Comparison of ENCODE assay signal across 16 cellular contexts in genomic region chr7:27138987-27139334, GRCh38. TPM values are rescaled to one million over a fixed set of nuclear protein-coding genes. Genes with fewer than 3 reads are reported as not detected.
A peak's percentile ranks its signal among the peaks of the same experiment; 100 is the strongest.
DNase-seq lines count a peak whose midpoint lies in the region; TF ChIP-seq lines count a peak whose summit lies in the region.
"Had no signal": no experiment of that assay in that cellular context is flagged by ENCODE, and none has a peak within 500 bp of the region (broad histone marks: within the 10 kb centered on the region; RNA-seq: fewer than 3 reads in every experiment).

No MANE protein-coding gene starts in this region.

- intact Hi-C loops in testis (cut with DNase I; ENCODE audit: low total_unique reads) (no loop called here), spleen (cut with DNase I; ENCODE audit: low total_unique reads) (no loop called here)

- no peaks in the 10 kb centered on the region for H3K36me3 ChIP-seq in NT2/D1 (ENCODE audit: insufficient read depth, insufficient read length, low read length)
- peaks cover 12% of the 10 kb centered on the region for H3K36me3 ChIP-seq in muscle layer of colon (ENCODE audit: insufficient read depth, low read length)
- H3K36me3 ChIP-seq in testis (ENCODE audit: low read depth, missing control alignments), result no peaks in the 10 kb centered on the region
- H3K36me3 ChIP-seq in spleen, result no peaks in the 10 kb centered on the region

- H3K27me3 ChIP-seq in NT2/D1 (ENCODE audit: insufficient read depth, insufficient read length) (peaks cover 99% of the 10 kb centered on the region), muscle layer of colon (ENCODE audit: control insufficient read depth in 1 of 2, insufficient read depth in 2 of 2, low read length in 2 of 2) (no peaks in the 10 kb centered on the region), testis (no peaks in the 10 kb centered on the region), spleen (replicated peaks in 1 of 7) (peaks cover 0 to 61% (median 2%) of the 10 kb centered on the region in 7 donors)

- no peak for DNase-seq in NT2/D1 (ENCODE audit: low read depth, low spot score)
- no peak for DNase-seq in epithelial cell of proximal tubule (ENCODE audit: low read depth)
- no peak for DNase-seq in testis
- DNase-seq in GM10266 (ENCODE audit: extremely low spot score), result no peak
- DNase-seq in spleen, result no peak
- DNase-seq in LoVo (ENCODE audit: low spot score), result no peak
- no peak for DNase-seq in NCI-H524 (lab: John Stamatoyannopoulos, UW)
- DNase-seq: activated CD8-positive, alpha-beta T cell treated with anti-CD3 and anti-CD28 coated beads, Interleukin-2, amount 10 ng/mL, durations not matched to agents 7 days and 5 days; GOT3; midbrain; NCI-H1092; NCI-H2171 treated with DMSO at 0.1 percent for 48 hours; stimulated activated CD8-positive, alpha-beta memory T cell treated with anti-CD3 and anti-CD28 coated beads, Interleukin-4, amount 100 ng/mL, for 48 hours had no signal

- no peaks in the 10 kb centered on the region for H3K9me3 ChIP-seq in NT2/D1 (ENCODE audit: insufficient read depth, low read length)
- no peaks in the 10 kb centered on the region for H3K9me3 ChIP-seq in muscle layer of colon (ENCODE audit: low read length)
- no peaks in the 10 kb centered on the region for H3K9me3 ChIP-seq in testis
- no peaks in the 10 kb centered on the region for H3K9me3 ChIP-seq in spleen

- H3K9ac ChIP-seq in NT2/D1 (ENCODE audit: insufficient read length, low read depth), result peak overlapping the region; percentile 43
- H3K9ac ChIP-seq in muscle layer of colon (ENCODE audit: low read length), result no peak overlapping the region

- TF ChIP-seq POLR2A in testis (IDR thresholded peaks at IDR 0.05) (no peak), spleen (IDR thresholded peaks at IDR 0.05) (no peak)

- no peak for TF ChIP-seq CTCF in epithelial cell of proximal tubule (conservative IDR thresholded peaks at IDR 0.05; ENCODE audit: low read depth, low read length)
- no peak for TF ChIP-seq CTCF in testis (IDR thresholded peaks at IDR 0.05)
- TF ChIP-seq CTCF in GM10266 (IDR thresholded peaks at IDR 0.05; ENCODE audit: control insufficient read depth, insufficient read depth, low read depth, missing control alignments), result no peak
- no peak for TF ChIP-seq CTCF in spleen (IDR thresholded peaks at IDR 0.05 in 8 of 11, conservative IDR thresholded peaks at IDR 0.05 in 3 of 11)

- H3K27ac ChIP-seq in muscle layer of colon (ENCODE audit: low read depth, low read length) (peak overlapping the region; percentile 59), testis (no peak overlapping the region), spleen (peak overlapping the region in 3 of 8 donors; percentile 35 to 57 (median 43))
- H3K27ac ChIP-seq: SK-N-MC had no signal

- H3K4me3 ChIP-seq in NT2/D1 (ENCODE audit: insufficient read length, low read depth) (peak overlapping the region; percentile 20), epithelial cell of proximal tubule (ENCODE audit: low read depth, low read length) (peak overlapping the region; percentile 75), muscle layer of colon (ENCODE audit: low read depth in 1 of 2, low read length in 2 of 2) (peak overlapping the region in 1 of 2 donors; percentile 39), testis (peak overlapping the region; percentile 33 to 48), spleen (no peak overlapping the region)

- WGBS in testis, 2 donors, result 44 to 52% methylated on average over 11 of the region's 11 CpGs
- 79 to 93% (median 91%) methylated on average over 11 of the region's 11 CpGs for WGBS in spleen, 5 donors

- H3K4me1 ChIP-seq in NT2/D1 (ENCODE audit: insufficient read depth, insufficient read length) (no peaks in the 10 kb centered on the region), muscle layer of colon (ENCODE audit: insufficient read depth, low read length) (peaks cover 59% of the 10 kb centered on the region), testis (peaks cover 1% of the 10 kb centered on the region), spleen (peaks cover 0 to 42% (median 15%) of the 10 kb centered on the region in 6 donors)

RNA-seq across cellular contexts. Expression of gene HOXA5, which starts 4.5 kb away (rescaled TPM):
- 20.1 and 47.6 TPM in 2 replicates for total RNA-seq in epithelial cell of proximal tubule
- under 1 TPM in 1 of 2 donors, not detected in 1; 0.63 TPM for total RNA-seq in testis
- polyA plus RNA-seq in testis (ENCODE audit: insufficient read depth, low read depth, low replicate concordance), result 7.6 TPM
- 1 to 10 TPM; 3.0 to 9.3 (median 6.9) TPM for total RNA-seq in spleen
- polyA plus RNA-seq in spleen, result 1 to 10 TPM; 1.6 to 2.3 (median 2.2) TPM
- total RNA-seq: activated CD8-positive, alpha-beta T cell treated with anti-CD3 and anti-CD28 coated beads, Interleukin-2, amount 10 ng/mL, durations not matched to agents 7 days and 5 days; activated T-helper 2 cell treated with anti-CD3 and anti-CD28 coated beads, Interferon-gamma antibody, Interleukin-2, Interleukin-4, amounts not matched to agents 10 μg/mL and 5 μg/mL and 100 μg/mL, durations not matched to agents 14 hours and 24 hours and 36 hours had no signal

RNA-seq across cellular contexts. Expression of gene HOXA4, which starts 8.4 kb away (rescaled TPM):
- total RNA-seq in epithelial cell of proximal tubule (9.2 and 14.6 TPM in 2 replicates), testis (1 to 10 TPM; 1.7 to 3.4 TPM), spleen (10 to 100 TPM in 1 of 7 donors, 1 to 10 TPM in 6; 2.7 to 10.8 (median 4.6) TPM)
- polyA plus RNA-seq in testis (ENCODE audit: insufficient read depth, low read depth, low replicate concordance) (3.3 TPM), spleen (1 to 10 TPM; 2.1 to 5.9 (median 3.6) TPM)
- total RNA-seq: activated CD8-positive, alpha-beta T cell treated with anti-CD3 and anti-CD28 coated beads, Interleukin-2, amount 10 ng/mL, durations not matched to agents 7 days and 5 days; activated T-helper 2 cell treated with anti-CD3 and anti-CD28 coated beads, Interferon-gamma antibody, Interleukin-2, Interleukin-4, amounts not matched to agents 10 μg/mL and 5 μg/mL and 100 μg/mL, durations not matched to agents 14 hours and 24 hours and 36 hours had no signal

RNA-seq across cellular contexts. Expression of gene HOXA6, which starts 8.6 kb away (rescaled TPM):
- total RNA-seq in epithelial cell of proximal tubule (5.7 and 11.8 TPM in 2 replicates), testis (not detected), spleen (1 to 10 TPM in 5 of 7 donors, under 1 TPM in 2; 0.38 to 2.0 (median 1.4) TPM)
- polyA plus RNA-seq in testis (ENCODE audit: insufficient read depth, low read depth, low replicate concordance) (0.37 TPM), spleen (under 1 TPM in 1 of 3 donors, not detected in 2; 0.26 TPM)
- total RNA-seq: activated CD8-positive, alpha-beta T cell treated with anti-CD3 and anti-CD28 coated beads, Interleukin-2, amount 10 ng/mL, durations not matched to agents 7 days and 5 days; activated T-helper 2 cell treated with anti-CD3 and anti-CD28 coated beads, Interferon-gamma antibody, Interleukin-2, Interleukin-4, amounts not matched to agents 10 μg/mL and 5 μg/mL and 100 μg/mL, durations not matched to agents 14 hours and 24 hours and 36 hours had no signal

RNA-seq across cellular contexts. Expression of gene HOXA3, which starts 13.4 kb away (rescaled TPM):
- total RNA-seq in epithelial cell of proximal tubule (14.4 and 33.2 TPM in 2 replicates), testis (1 to 10 TPM in 1 of 2 donors, under 1 TPM in 1; 0.93 to 2.4 TPM), spleen (1 to 10 TPM in 5 of 7 donors, under 1 TPM in 2; 0.51 to 6.1 (median 2.2) TPM)
- polyA plus RNA-seq in testis (ENCODE audit: insufficient read depth, low read depth, low replicate concordance) (2.8 TPM), spleen (1 to 10 TPM in 1 of 3 donors, under 1 TPM in 2; 0.57 to 1.4 (median 0.62) TPM)
- total RNA-seq: activated CD8-positive, alpha-beta T cell treated with anti-CD3 and anti-CD28 coated beads, Interleukin-2, amount 10 ng/mL, durations not matched to agents 7 days and 5 days; activated T-helper 2 cell treated with anti-CD3 and anti-CD28 coated beads, Interferon-gamma antibody, Interleukin-2, Interleukin-4, amounts not matched to agents 10 μg/mL and 5 μg/mL and 100 μg/mL, durations not matched to agents 14 hours and 24 hours and 36 hours had no signal

RNA-seq across cellular contexts. Expression of gene HOXA7, which starts 17.5 kb away (rescaled TPM):
- total RNA-seq in epithelial cell of proximal tubule, result 21.4 and 27.9 TPM in 2 replicates
- 1 to 10 TPM; 3.1 to 7.8 TPM for total RNA-seq in testis
- 13.1 TPM for polyA plus RNA-seq in testis (ENCODE audit: insufficient read depth, low read depth, low replicate concordance)
- 1 to 10 TPM; 1.0 to 8.0 (median 2.6) TPM for total RNA-seq in spleen
- 1 to 10 TPM in 1 of 3 donors, under 1 TPM in 2; 0.55 to 1.4 (median 0.80) TPM for polyA plus RNA-seq in spleen
- total RNA-seq: activated CD8-positive, alpha-beta T cell treated with anti-CD3 and anti-CD28 coated beads, Interleukin-2, amount 10 ng/mL, durations not matched to agents 7 days and 5 days; activated T-helper 2 cell treated with anti-CD3 and anti-CD28 coated beads, Interferon-gamma antibody, Interleukin-2, Interleukin-4, amounts not matched to agents 10 μg/mL and 5 μg/mL and 100 μg/mL, durations not matched to agents 14 hours and 24 hours and 36 hours had no signal

Comparison
In these comparisons a context has a peak if more than half of its experiments do, and no peak if none do; other contexts are left out.
1. H3K4me3 ChIP-seq: peak in NT2/D1 (single experiment), epithelial cell of proximal tubule (single experiment) and testis (2 of 2); none in spleen (0 of 8).